25 cellular contexts compared by ENCODE assay signal in genomic region chr12:31478898-31479297, GRCh38.
"Had no signal": no experiment of that assay in that cellular context is flagged by ENCODE, and none has a peak within 500 bp of the region (broad histone marks: within the 10 kb centered on the region; RNA-seq: fewer than 3 reads in every experiment).

No MANE protein-coding gene starts in this region.

- H3K27ac Mint-ChIP-seq: activated CD8-positive, alpha-beta T cell treated with anti-CD3 and anti-CD28 coated beads for 36 hours; activated naive CD4-positive, alpha-beta T cell treated with anti-CD3 and anti-CD28 coated beads, Interleukin-2, amount 10 ng/mL, durations not matched to agents 7 days and 5 days; activated naive CD8-positive, alpha-beta T cell treated with anti-CD3 and anti-CD28 coated beads for 36 hours; activated T-cell treated with anti-CD3 and anti-CD28 coated beads, Interleukin-2, amount 50 U/mL, for 72 hours; activated T-helper 2 cell treated with anti-CD3 and anti-CD28 coated beads, Interferon-gamma antibody, Interleukin-2, Interleukin-4, amounts not matched to agents 10 μg/mL and 5 μg/mL and 100 μg/mL, durations not matched to agents 14 hours and 24 hours and 36 hours; T-cell had no signal

- H3K36me3 Mint-ChIP-seq: activated naive CD4-positive, alpha-beta T cell treated with anti-CD3 and anti-CD28 coated beads, Interleukin-2, amount 10 ng/mL, durations not matched to agents 7 days and 5 days; activated naive CD8-positive, alpha-beta T cell treated with anti-CD3 and anti-CD28 coated beads for 36 hours; T-cell had no signal

- H3K4me2 ChIP-seq: PC-9 had no signal

- H3K27me3 ChIP-seq: MG63 had no signal

- H3K4me3 Mint-ChIP-seq: activated CD8-positive, alpha-beta T cell treated with anti-CD3 and anti-CD28 coated beads for 36 hours; activated naive CD4-positive, alpha-beta T cell treated with anti-CD3 and anti-CD28 coated beads, Interleukin-2, amount 10 ng/mL, durations not matched to agents 7 days and 5 days; activated naive CD8-positive, alpha-beta T cell treated with anti-CD3 and anti-CD28 coated beads for 36 hours; activated T-cell treated with anti-CD3 and anti-CD28 coated beads, Interleukin-2, amount 50 U/mL, for 72 hours; T-cell had no signal

- H3K27me3 Mint-ChIP-seq: activated CD8-positive, alpha-beta T cell treated with anti-CD3 and anti-CD28 coated beads for 36 hours had no signal

- H2AFZ ChIP-seq: PC-9 had no signal

- H3K4me3 ChIP-seq: MG63, PC-9 had no signal

- H3K4me1 Mint-ChIP-seq: activated naive CD4-positive, alpha-beta T cell treated with anti-CD3 and anti-CD28 coated beads, Interleukin-2, amount 10 ng/mL, durations not matched to agents 7 days and 5 days; activated naive CD8-positive, alpha-beta T cell treated with anti-CD3 and anti-CD28 coated beads for 36 hours; T-cell had no signal

- DNase-seq: activated CD4-positive, alpha-beta T cell treated with anti-CD3 and anti-CD28 coated beads for 4 hours; activated CD8-positive, alpha-beta memory T cell treated with anti-CD3 and anti-CD28 coated beads, Interleukin-2, amount 50 U/mL, for 4 hours; activated CD8-positive, alpha-beta T cell treated with anti-CD3 and anti-CD28 coated beads for 36 hours; activated gamma-delta T cell treated with Interleukin-2 at 50 U/mL for 16 hours; activated naive CD4-positive, alpha-beta T cell treated with anti-CD3 and anti-CD28 coated beads, Interleukin-2, amount 10 ng/mL, durations not matched to agents 7 days and 5 days; activated naive CD8-positive, alpha-beta T cell treated with anti-CD3 and anti-CD28 coated beads for 36 hours; activated T-cell treated with anti-CD3 and anti-CD28 coated beads, Interleukin-2, amount 50 U/mL, for 72 hours; anterior cingulate cortex; caudate nucleus; MG63; MV-4-11; NCI-H1105; NCI-H1436; NCI-H1694 treated with DMSO at 0.1 percent for 48 hours; NCI-H2029 treated with DMSO at 0.1 percent for 48 hours; NCI-H345; NCI-H510A; NCI-H526 treated with DMSO at 0.1 percent for 48 hours; PC-9; SHP77 treated with DMSO at 0.1 percent for 48 hours; T-cell; T-helper 2 cell; WERI-Rb-1 had no signal

- H3K9me3 ChIP-seq: MG63 had no signal

- H3K36me3 ChIP-seq: MG63 had no signal

- ATAC-seq: activated CD4-positive, CD25-positive, alpha-beta regulatory T cell treated with anti-CD3 and anti-CD28 coated beads, Interleukin-2, amount 50 U/mL, for 24 hours; activated CD8-positive, alpha-beta T cell treated with anti-CD3 and anti-CD28 coated beads for 36 hours; activated T-cell treated with anti-CD3 and anti-CD28 coated beads, Interleukin-2, amount 50 U/mL, for 72 hours; T-cell had no signal

- H3K9me3 Mint-ChIP-seq: activated CD8-positive, alpha-beta T cell treated with anti-CD3 and anti-CD28 coated beads for 36 hours; activated naive CD4-positive, alpha-beta T cell treated with anti-CD3 and anti-CD28 coated beads, Interleukin-2, amount 10 ng/mL, durations not matched to agents 7 days and 5 days; activated naive CD8-positive, alpha-beta T cell treated with anti-CD3 and anti-CD28 coated beads for 36 hours; activated T-cell treated with anti-CD3 and anti-CD28 coated beads, Interleukin-2, amount 50 U/mL, for 72 hours; activated T-helper 2 cell treated with anti-CD3 and anti-CD28 coated beads, Interferon-gamma antibody, Interleukin-2, Interleukin-4, amounts not matched to agents 10 μg/mL and 5 μg/mL and 100 μg/mL, durations not matched to agents 14 hours and 24 hours and 36 hours; T-cell had no signal

- H3K27ac ChIP-seq: PC-9, WERI-Rb-1 had no signal
